Comparison of ENCODE assay signal across 21 cellular contexts in genomic region chr2:219087848-219088247, GRCh38. TPM values are rescaled to one million over a fixed set of nuclear protein-coding genes. Genes with fewer than 3 reads are reported as not detected.
DNase-seq lines count a peak whose midpoint lies in the region; ATAC-seq, FAIRE-seq and TF ChIP-seq lines count a peak whose summit lies in the region.
"Had no signal": no experiment of that assay in that cellular context is flagged by ENCODE, and none has a peak within 500 bp of the region (broad histone marks: within the 10 kb centered on the region; RNA-seq: fewer than 3 reads in every experiment).

No MANE protein-coding gene starts in this region.

- no peak for FAIRE-seq in HepG2 (lab: Jason Lieb, UNC)
- FAIRE-seq: GM12878 had no signal

- intact Hi-C loops in HepG2 (cut with micrococcal nuclease; ENCODE audit: unreplicated experiment) (no loop called here), right lobe of liver (cut with DNase I) (no loop called here), Right ventricle myocardium inferior (cut with DNase I) (no loop called here)

- H3K9me3 Mint-ChIP-seq in activated CD4-positive, alpha-beta T cell treated with anti-CD3 and anti-CD28 coated beads, Interleukin-2, amount 10 ng/mL, durations not matched to agents 7 days and 5 days, result no peaks in the 10 kb centered on the region
- H3K9me3 Mint-ChIP-seq: CD14-positive monocyte; CD4-positive, alpha-beta memory T cell had no signal

- H3K27ac ChIP-seq in HepG2 (ENCODE audit: extremely low read length, insufficient read depth, low read length) (no peak overlapping the region), right lobe of liver (no peak overlapping the region), OCI-LY3 (ENCODE audit: low read length) (no peak overlapping the region)
- H3K27ac ChIP-seq: BLaER1 had no signal

- no TSS peak for BruUV-seq in HepG2 (replicated peaks; lab: Mats Ljungman, UMichigan)

- no peak for ATAC-seq in HepG2
- ATAC-seq in right lobe of liver, result no peak
- ATAC-seq in T-helper 17 cell, result no peak
- no peak for ATAC-seq in Right ventricle myocardium inferior
- ATAC-seq: GM12878 had no signal

- no peak overlapping the region for H3K4me3 Mint-ChIP-seq in T-helper 17 cell
- no peak overlapping the region for H3K4me3 Mint-ChIP-seq in activated CD4-positive, alpha-beta T cell treated with anti-CD3 and anti-CD28 coated beads, Interleukin-2, amount 10 ng/mL, durations not matched to agents 7 days and 5 days
- H3K4me3 Mint-ChIP-seq: CD14-positive monocyte; CD4-positive, alpha-beta memory T cell had no signal

- H3K4me2 ChIP-seq in HepG2 (ENCODE audit: low read depth, low read length), result no peak overlapping the region
- H3K4me2 ChIP-seq in OCI-LY3 (ENCODE audit: low read length), result peak overlapping the region; percentile 50; the same call in 1 of the 2 replicates
- H3K4me2 ChIP-seq: BLaER1 had no signal

- TF ChIP-seq RAD21 in HepG2 (CRISPR knock-in tag; IDR thresholded peaks at IDR 0.05), result no peak

- POLR2A ChIA-PET in HepG2 (lab: Yijun Ruan, JAX), result no interaction called here
- POLR2A ChIA-PET in activated CD4-positive, alpha-beta T cell treated with anti-CD3 and anti-CD28 coated beads, Interleukin-2, amount 10 ng/mL, durations not matched to agents 7 days and 5 days (lab: Charles Lee), result interaction anchor here (0.5 kb wide), 1 partner anchor 854 kb away, joined by 4 read pairs; no protein-coding TSS in a partner anchor

- no peak overlapping the region for H2AFZ ChIP-seq in HepG2 (ENCODE audit: low read length)
- H2AFZ ChIP-seq in OCI-LY3 (ENCODE audit: low read depth, low read length), result no peak overlapping the region

- H3K9ac ChIP-seq in HepG2 (ENCODE audit: insufficient read depth, low read depth, low read length), result no peak overlapping the region
- H3K9ac ChIP-seq in OCI-LY3 (ENCODE audit: low read length), result no peak overlapping the region
- H3K9ac ChIP-seq: BLaER1 had no signal

- CTCF ChIA-PET in HepG2 (lab: Yijun Ruan, JAX; ENCODE audit: low intra/inter-chr PET ratio, low total read pairs), result no interaction called here
- CTCF ChIA-PET in activated CD4-positive, alpha-beta T cell treated with anti-CD3 and anti-CD28 coated beads, Interleukin-2, amount 10 ng/mL, durations not matched to agents 7 days and 5 days (lab: Charles Lee), result interaction anchor here (0.7 to 2.2 kb wide), 2 partner anchors 16 to 23 kb away, joined by 3 to 9 read pairs; no protein-coding TSS in a partner anchor

- H3K4me1 Mint-ChIP-seq in T-helper 17 cell, result peaks cover 19% of the 10 kb centered on the region
- H3K4me1 Mint-ChIP-seq in activated CD4-positive, alpha-beta T cell treated with anti-CD3 and anti-CD28 coated beads, Interleukin-2, amount 10 ng/mL, durations not matched to agents 7 days and 5 days, result peaks cover 12% of the 10 kb centered on the region

- H3K4me3 ChIP-seq in HepG2 (replicated peaks in 1 of 3; ENCODE audit: insufficient read depth in 1 of 3, low read depth in 2 of 3, low read length in 3 of 3), result no peak overlapping the region
- H3K4me3 ChIP-seq in right lobe of liver, result no peak overlapping the region
- no peak overlapping the region for H3K4me3 ChIP-seq in OCI-LY3 (ENCODE audit: low read length)
- no peak overlapping the region for H3K4me3 ChIP-seq in fibroblast of mammary gland (ENCODE audit: control insufficient read depth, low read depth, low read length)
- H3K4me3 ChIP-seq: BLaER1, GM12878, HAP-1 had no signal

- peak overlapping the region; percentile 14 for H3K27ac Mint-ChIP-seq in T-helper 17 cell
- no peak overlapping the region for H3K27ac Mint-ChIP-seq in activated CD4-positive, alpha-beta T cell treated with anti-CD3 and anti-CD28 coated beads, Interleukin-2, amount 10 ng/mL, durations not matched to agents 7 days and 5 days
- H3K27ac Mint-ChIP-seq: CD4-positive, alpha-beta memory T cell had no signal

- TF ChIP-seq CTCF in HepG2 (CRISPR knock-in tag; IDR thresholded peaks at IDR 0.05) (no peak), right lobe of liver (IDR thresholded peaks at IDR 0.05) (no peak), OCI-LY3 (IDR thresholded peaks at IDR 0.05; ENCODE audit: low read depth, low read length) (no peak), fibroblast of mammary gland (conservative IDR thresholded peaks at IDR 0.05; ENCODE audit: control insufficient read depth, insufficient read depth, low read depth, low read length) (no peak)

- TF ChIP-seq POLR2A in HepG2 (IDR thresholded peaks at IDR 0.05; ENCODE audit: insufficient read depth in 1 of 2, low read depth in 2 of 2, low read length in 2 of 2), result no peak
- TF ChIP-seq POLR2A in right lobe of liver (IDR thresholded peaks at IDR 0.05), result no peak

- H3K27me3 ChIP-seq in HepG2 (ENCODE audit: control insufficient read depth in 1 of 2, insufficient read depth in 2 of 2, low read length in 2 of 2) (no peaks in the 10 kb centered on the region; a peak in 1 of 5 replicates), right lobe of liver (no peaks in the 10 kb centered on the region), OCI-LY3 (ENCODE audit: low read depth, low read length) (no peaks in the 10 kb centered on the region)
- H3K27me3 ChIP-seq: BLaER1 had no signal

- DNase-seq in HepG2 (ENCODE audit: low spot score) (no peak), right lobe of liver (no peak), T-helper 17 cell (no peak), fibroblast of mammary gland (ENCODE audit: low read depth) (peak; percentile 30), Right ventricle myocardium inferior (ENCODE audit: missing footprints) (no peak), NCI-H2107 (lab: John Stamatoyannopoulos, UW) (no peak)
- no peak for DNase-seq in activated CD4-positive, alpha-beta T cell treated with anti-CD3 and anti-CD28 coated beads, Interleukin-2, amount 10 ng/mL, durations not matched to agents 7 days and 5 days
- DNase-seq: 8988T; CD4-positive, alpha-beta memory T cell; DMS153; DMS79 had no signal

- H3K36me3 ChIP-seq in HepG2 (replicated peaks in 1 of 2; ENCODE audit: control insufficient read depth in 1 of 2, insufficient read depth in 2 of 2, low read length in 2 of 2), result no peaks in the 10 kb centered on the region
- H3K36me3 ChIP-seq in right lobe of liver, result no peaks in the 10 kb centered on the region
- no peaks in the 10 kb centered on the region for H3K36me3 ChIP-seq in OCI-LY3 (replicated peaks; ENCODE audit: low read depth, low read length)
- H3K36me3 ChIP-seq: BLaER1, HAP-1 had no signal

- H4K20me1 ChIP-seq in HepG2 (ENCODE audit: insufficient read depth, low read length), result no peaks in the 10 kb centered on the region
- H4K20me1 ChIP-seq in OCI-LY3 (ENCODE audit: insufficient read depth, low read length), result no peaks in the 10 kb centered on the region

- peaks cover 4% of the 10 kb centered on the region for H3K36me3 Mint-ChIP-seq in T-helper 17 cell (ENCODE audit: low read depth)
- no peaks in the 10 kb centered on the region for H3K36me3 Mint-ChIP-seq in activated CD4-positive, alpha-beta T cell treated with anti-CD3 and anti-CD28 coated beads, Interleukin-2, amount 10 ng/mL, durations not matched to agents 7 days and 5 days (ENCODE audit: low read depth)

- in situ Hi-C loops in HepG2 (cut with HindIII; ENCODE audit: extremely low pct_ligation_motif_present, low pct_unique_long_range_greater_than_20kb), result no loop called here

- H3K9me3 ChIP-seq in HepG2 (ENCODE audit: low read length) (no peaks in the 10 kb centered on the region), right lobe of liver (no peaks in the 10 kb centered on the region), OCI-LY3 (ENCODE audit: insufficient read depth, low read length) (no peaks in the 10 kb centered on the region), T-helper 17 cell (ENCODE audit: control insufficient read depth, low read length, poor library complexity, severe bottlenecking) (no peaks in the 10 kb centered on the region)
- H3K9me3 ChIP-seq: BLaER1, HAP-1 had no signal

- H3K27me3 Mint-ChIP-seq in T-helper 17 cell, result no peaks in the 10 kb centered on the region
- H3K27me3 Mint-ChIP-seq in activated CD4-positive, alpha-beta T cell treated with anti-CD3 and anti-CD28 coated beads, Interleukin-2, amount 10 ng/mL, durations not matched to agents 7 days and 5 days, result no peaks in the 10 kb centered on the region
- H3K27me3 Mint-ChIP-seq: CD4-positive, alpha-beta memory T cell had no signal

- H3K79me2 ChIP-seq in HepG2 (ENCODE audit: insufficient read depth, low read length), result no peaks in the 10 kb centered on the region
- H3K79me2 ChIP-seq in OCI-LY3 (ENCODE audit: low read length), result no peaks in the 10 kb centered on the region

- H3K4me1 ChIP-seq in HepG2 (ENCODE audit: insufficient read depth, low read length) (peaks cover 53% of the 10 kb centered on the region), right lobe of liver (peaks cover 0 to 4% (median 0%) of the 10 kb centered on the region in 4 donors), OCI-LY3 (ENCODE audit: low read length) (peaks cover 17% of the 10 kb centered on the region)
- H3K4me1 ChIP-seq: HAP-1 had no signal

- 98% methylated on average over 1 of the region's 1 CpG for WGBS in HepG2 (ENCODE audit: low lambda C conversion rate)
- WGBS in right lobe of liver (ENCODE audit: insufficient coverage, low coverage, low lambda C conversion rate, missing lambda C conversion rate), result 89% methylated on average over 1 of the region's 1 CpG

- TF ChIP-seq EP300 in HepG2 (IDR thresholded peaks at IDR 0.05; ENCODE audit: low read depth in 2 of 2, low read length in 2 of 2) (no peak), HepG2 (CRISPR knock-in tag; IDR thresholded peaks at IDR 0.05; ENCODE audit: borderline replicate concordance) (no peak)

RNA-seq across cellular contexts. Expression of gene IHH, which starts 27.1 kb away (rescaled TPM):
- total RNA-seq in HepG2 (2016; rRNA removed; fragmentation: Illumina TruSeq; extraction: Trizol) (0.15 and 0.42 TPM in 2 replicates), right lobe of liver (1 to 10 TPM in 3 of 6 experiments, under 1 TPM in 3; 0.42 to 3.9 (median 1.1) TPM), T-helper 17 cell (not detected), Right ventricle myocardium inferior (not detected)
- 0.20 TPM in 1 of 2 replicates, not detected in the other for total RNA-seq in HepG2 (2016; cell fraction: cytosol; rRNA removed; fragmentation: Illumina TruSeq; extraction: Trizol; ENCODE audit: low read depth)
- 0.31 and 0.39 TPM in 2 replicates for total RNA-seq in HepG2 (2016; cell fraction: insoluble cytoplasmic fraction; rRNA removed; fragmentation: Illumina TruSeq; extraction: Trizol)
- total RNA-seq in HepG2 (2016; cell fraction: membrane; rRNA removed; fragmentation: Illumina TruSeq; extraction: Trizol), result 0.28 and 0.31 TPM in 2 replicates
- total RNA-seq in HepG2 (2016; cell fraction: nucleus; rRNA removed; fragmentation: Illumina TruSeq; extraction: Trizol), result 0.63 and 0.90 TPM in 2 replicates
- polyA plus RNA-seq in HepG2 (2011; rRNA removed), result 0.10 TPM in 1 of 2 replicates, not detected in the other
- 0.09 TPM in 2 replicates for polyA plus RNA-seq in HepG2 (2011; cell fraction: cytosol; rRNA removed)
- 0.16 and 0.37 TPM in 2 replicates for polyA plus RNA-seq in HepG2 (2011; cell fraction: nucleus; rRNA removed)
- 0.08 and 0.12 TPM in 2 replicates for polyA plus RNA-seq in HepG2 (2012)
- polyA plus RNA-seq in HepG2 (2016; cell fraction: cytosol; fragmentation: Illumina TruSeq; extraction: Trizol; ENCODE audit: low read depth), result 0.11 and 0.16 TPM in 2 replicates
- 0.30 and 0.58 TPM in 2 replicates for polyA plus RNA-seq in HepG2 (2016; cell fraction: insoluble cytoplasmic fraction; fragmentation: Illumina TruSeq; extraction: Trizol; ENCODE audit: low read depth)
- polyA plus RNA-seq in HepG2 (2016; cell fraction: membrane; fragmentation: Illumina TruSeq; extraction: Trizol; ENCODE audit: low read depth), result 0.41 and 0.43 TPM in 2 replicates
- 0.81 and 1.1 TPM in 2 replicates for polyA plus RNA-seq in HepG2 (2016; cell fraction: nucleus; fragmentation: Illumina TruSeq; extraction: Trizol; ENCODE audit: insufficient read depth, low read depth)
- 0.26 TPM in 1 of 2 replicates, not detected in the other for polyA minus RNA-seq in HepG2 (2011; rRNA and poly(A)+ RNA removed; ENCODE audit: low replicate concordance)
- polyA minus RNA-seq in HepG2 (2011; cell fraction: cytosol; rRNA and poly(A)+ RNA removed), result not detected in 2 replicates
- polyA minus RNA-seq in HepG2 (2011; cell fraction: nucleus; rRNA and poly(A)+ RNA removed), result 0.26 and 0.50 TPM in 2 replicates
- not detected for total RNA-seq in activated CD4-positive, alpha-beta T cell treated with anti-CD3 and anti-CD28 coated beads, Interleukin-2, amount 10 ng/mL, durations not matched to agents 7 days and 5 days
- total RNA-seq: Daoy, G401, GM12878, H4 had no signal
- polyA plus RNA-seq: AG04450; CD14-positive monocyte; CD4-positive, alpha-beta memory T cell had no signal

RNA-seq across cellular contexts. Expression of gene CFAP65, which starts 46.5 kb away (rescaled TPM):
- not detected in 2 replicates for total RNA-seq in HepG2 (2016; rRNA removed; fragmentation: Illumina TruSeq; extraction: Trizol)
- total RNA-seq in HepG2 (2016; cell fraction: cytosol; rRNA removed; fragmentation: Illumina TruSeq; extraction: Trizol; ENCODE audit: low read depth), result not detected in 2 replicates
- total RNA-seq in HepG2 (2016; cell fraction: insoluble cytoplasmic fraction; rRNA removed; fragmentation: Illumina TruSeq; extraction: Trizol), result not detected in 2 replicates
- total RNA-seq in HepG2 (2016; cell fraction: membrane; rRNA removed; fragmentation: Illumina TruSeq; extraction: Trizol), result not detected in 2 replicates
- not detected in 2 replicates for total RNA-seq in HepG2 (2016; cell fraction: nucleus; rRNA removed; fragmentation: Illumina TruSeq; extraction: Trizol)
- polyA plus RNA-seq in HepG2 (2011; rRNA removed), result 0.03 and 0.05 TPM in 2 replicates
- 0.03 TPM in 2 replicates for polyA plus RNA-seq in HepG2 (2011; cell fraction: cytosol; rRNA removed)
- polyA plus RNA-seq in HepG2 (2011; cell fraction: nucleus; rRNA removed), result 0.17 and 0.18 TPM in 2 replicates
- polyA plus RNA-seq in HepG2 (2012), result 0.09 TPM in 1 of 2 replicates, not detected in the other
- not detected in 2 replicates for polyA plus RNA-seq in HepG2 (2016; cell fraction: cytosol; fragmentation: Illumina TruSeq; extraction: Trizol; ENCODE audit: low read depth)
- not detected in 2 replicates for polyA plus RNA-seq in HepG2 (2016; cell fraction: insoluble cytoplasmic fraction; fragmentation: Illumina TruSeq; extraction: Trizol; ENCODE audit: low read depth)
- not detected in 2 replicates for polyA plus RNA-seq in HepG2 (2016; cell fraction: membrane; fragmentation: Illumina TruSeq; extraction: Trizol; ENCODE audit: low read depth)
- polyA plus RNA-seq in HepG2 (2016; cell fraction: nucleus; fragmentation: Illumina TruSeq; extraction: Trizol; ENCODE audit: insufficient read depth, low read depth), result not detected in 2 replicates
- polyA minus RNA-seq in HepG2 (2011; rRNA and poly(A)+ RNA removed; ENCODE audit: low replicate concordance), result not detected in 2 replicates
- not detected in 2 replicates for polyA minus RNA-seq in HepG2 (2011; cell fraction: cytosol; rRNA and poly(A)+ RNA removed)
- not detected in 2 replicates for polyA minus RNA-seq in HepG2 (2011; cell fraction: nucleus; rRNA and poly(A)+ RNA removed)
- total RNA-seq in right lobe of liver, result not detected
- not detected for total RNA-seq in T-helper 17 cell
- not detected for total RNA-seq in activated CD4-positive, alpha-beta T cell treated with anti-CD3 and anti-CD28 coated beads, Interleukin-2, amount 10 ng/mL, durations not matched to agents 7 days and 5 days
- not detected for total RNA-seq in Right ventricle myocardium inferior
- total RNA-seq: CD4-positive, alpha-beta memory T cell; G401; GM12878; HT-29 had no signal
- polyA plus RNA-seq: AG04450; CD14-positive monocyte; CD4-positive, alpha-beta memory T cell; GM12878 had no signal
